14 cellular contexts compared by ENCODE assay signal in genomic region chr17:79401704-79402075, GRCh38.
DNase-seq lines count a peak whose midpoint lies in the region; ATAC-seq, FAIRE-seq and TF ChIP-seq lines count a peak whose summit lies in the region.
"Had no signal": no experiment of that assay in that cellular context is flagged by ENCODE, and none has a peak within 500 bp of the region (broad histone marks: within the 10 kb centered on the region; RNA-seq: fewer than 3 reads in every experiment).

No MANE protein-coding gene starts in this region.

- H3K27ac ChIP-seq in small intestine (ENCODE audit: low read depth in 1 of 2, low read length in 1 of 2), result no peak overlapping the region
- H3K27ac ChIP-seq in tibial artery, result no peak overlapping the region
- H3K27ac ChIP-seq: esophagus squamous epithelium, KMS-11 had no signal

- DNase-seq in activated T-cell treated with anti-CD3 and anti-CD28 coated beads, Interleukin-2, amount 50 U/mL, for 4 hours, result no peak
- DNase-seq in activated T-cell treated with anti-CD3 and anti-CD28 coated beads, Interleukin-2, amount 50 U/mL, for 48 hours, result no peak
- peak; percentile 69 for DNase-seq in SW480 (ENCODE audit: low spot score)
- peak; percentile 5 for DNase-seq in small intestine
- no peak for DNase-seq in tibial artery
- DNase-seq in iPS-NIHi7 (ENCODE audit: extremely low spot score), result no peak
- DNase-seq: esophagus squamous epithelium had no signal

- H3K4me1 Mint-ChIP-seq in activated T-cell treated with anti-CD3 and anti-CD28 coated beads, Interleukin-2, amount 50 U/mL, for 4 hours (ENCODE audit: low read depth), result peaks cover 12% of the 10 kb centered on the region

- no peaks in the 10 kb centered on the region for H3K36me3 Mint-ChIP-seq in activated T-cell treated with anti-CD3 and anti-CD28 coated beads, Interleukin-2, amount 50 U/mL, for 4 hours (ENCODE audit: insufficient read depth)
- H3K36me3 Mint-ChIP-seq: CD14-positive monocyte had no signal

- no peaks in the 10 kb centered on the region for H3K9me3 ChIP-seq in iPS-15b (ENCODE audit: control insufficient read depth, insufficient read depth, low read length)
- H3K9me3 ChIP-seq in small intestine (ENCODE audit: control insufficient read depth, low read depth), result no peaks in the 10 kb centered on the region
- no peaks in the 10 kb centered on the region for H3K9me3 ChIP-seq in tibial artery
- H3K9me3 ChIP-seq: esophagus squamous epithelium, HAP-1, thoracic aorta had no signal

- intact Hi-C loops in tibial artery (cut with DNase I; ENCODE audit: low total_unique reads), result loop anchor here (10.0 kb wide), 1 partner anchor 303 kb away; no protein-coding TSS in a partner anchor

- no peak for ATAC-seq in activated T-cell treated with anti-CD3 and anti-CD28 coated beads, Interleukin-2, amount 50 U/mL, for 4 hours
- no peak for ATAC-seq in GM19467 (IDR thresholded peaks at IDR 0.05; ENCODE audit: unreplicated experiment)

- FAIRE-seq in small intestine (lab: Jason Lieb, UNC), result no peak

- no peak overlapping the region for H3K9ac ChIP-seq in iPS-15b (ENCODE audit: low read depth, low read length)
- H3K9ac ChIP-seq: KMS-11 had no signal

- H3K36me3 ChIP-seq in iPS-15b (ENCODE audit: control insufficient read depth, insufficient read depth, low read length), result no peaks in the 10 kb centered on the region
- no peaks in the 10 kb centered on the region for H3K36me3 ChIP-seq in small intestine (ENCODE audit: control insufficient read depth in 2 of 2, insufficient read depth in 2 of 2, low read length in 2 of 2)
- no peaks in the 10 kb centered on the region for H3K36me3 ChIP-seq in tibial artery
- H3K36me3 ChIP-seq: esophagus squamous epithelium, HAP-1, thoracic aorta had no signal

- peaks cover 59% of the 10 kb centered on the region for H3K27me3 Mint-ChIP-seq in activated T-cell treated with anti-CD3 and anti-CD28 coated beads, Interleukin-2, amount 50 U/mL, for 4 hours (ENCODE audit: low read depth)

- H3K4me3 ChIP-seq in iPS-15b (ENCODE audit: low read depth, low read length) (peak overlapping the region; percentile 44), small intestine (ENCODE audit: low read depth in 1 of 2, low read length in 2 of 2) (no peak overlapping the region), tibial artery (no peak overlapping the region)
- H3K4me3 ChIP-seq: HAP-1 had no signal

- H3K4me1 ChIP-seq in iPS-15b (ENCODE audit: control insufficient read depth, insufficient read depth, low read length), result peaks cover 6% of the 10 kb centered on the region
- peaks cover 0 to 3% of the 10 kb centered on the region in 2 donors for H3K4me1 ChIP-seq in small intestine (ENCODE audit: control insufficient read depth in 2 of 2, insufficient read depth in 1 of 2, low read depth in 1 of 2, low read length in 1 of 2)
- H3K4me1 ChIP-seq in tibial artery, result peaks cover 0 to 10% (median 7%) of the 10 kb centered on the region in 4 donors
- H3K4me1 ChIP-seq: HAP-1 had no signal

- H3K4me3 Mint-ChIP-seq in activated T-cell treated with anti-CD3 and anti-CD28 coated beads, Interleukin-2, amount 50 U/mL, for 4 hours, result peak overlapping the region; percentile 69

- H3K27me3 ChIP-seq in iPS-15b (ENCODE audit: control insufficient read depth, insufficient read depth, low read length) (peaks cover 26% of the 10 kb centered on the region), small intestine (ENCODE audit: control insufficient read depth in 2 of 2, insufficient read depth in 2 of 2, low read length in 2 of 2) (peaks cover 0 to 27% of the 10 kb centered on the region in 2 donors), tibial artery (peaks cover 0 to 96% of the 10 kb centered on the region in 2 donors)

- no peaks in the 10 kb centered on the region for H3K9me3 Mint-ChIP-seq in activated T-cell treated with anti-CD3 and anti-CD28 coated beads, Interleukin-2, amount 50 U/mL, for 4 hours
- H3K9me3 Mint-ChIP-seq: activated CD8-positive, alpha-beta T cell treated with anti-CD3 and anti-CD28 coated beads for 36 hours had no signal

- 14 to 43% (median 27%) methylated on average over 11 of the region's 11 CpGs for WGBS in small intestine, 3 donors

- TF ChIP-seq CTCF in tibial artery (IDR thresholded peaks at IDR 0.05), result no peak

Comparison
In these comparisons a context has a peak if more than half of its experiments do, and no peak if none do; other contexts are left out.
1. DNase-seq: peak in SW480 (single experiment) and small intestine (single experiment); none in activated T-cell treated with anti-CD3 and anti-CD28 coated beads, Interleukin-2, amount 50 U/mL, for 4 hours (single experiment), activated T-cell treated with anti-CD3 and anti-CD28 coated beads, Interleukin-2, amount 50 U/mL, for 48 hours (0 of 2), tibial artery (0 of 2) and iPS-NIHi7 (single experiment).